ENCODE assay signal across 9 cellular contexts in the genomic region with DNA sequence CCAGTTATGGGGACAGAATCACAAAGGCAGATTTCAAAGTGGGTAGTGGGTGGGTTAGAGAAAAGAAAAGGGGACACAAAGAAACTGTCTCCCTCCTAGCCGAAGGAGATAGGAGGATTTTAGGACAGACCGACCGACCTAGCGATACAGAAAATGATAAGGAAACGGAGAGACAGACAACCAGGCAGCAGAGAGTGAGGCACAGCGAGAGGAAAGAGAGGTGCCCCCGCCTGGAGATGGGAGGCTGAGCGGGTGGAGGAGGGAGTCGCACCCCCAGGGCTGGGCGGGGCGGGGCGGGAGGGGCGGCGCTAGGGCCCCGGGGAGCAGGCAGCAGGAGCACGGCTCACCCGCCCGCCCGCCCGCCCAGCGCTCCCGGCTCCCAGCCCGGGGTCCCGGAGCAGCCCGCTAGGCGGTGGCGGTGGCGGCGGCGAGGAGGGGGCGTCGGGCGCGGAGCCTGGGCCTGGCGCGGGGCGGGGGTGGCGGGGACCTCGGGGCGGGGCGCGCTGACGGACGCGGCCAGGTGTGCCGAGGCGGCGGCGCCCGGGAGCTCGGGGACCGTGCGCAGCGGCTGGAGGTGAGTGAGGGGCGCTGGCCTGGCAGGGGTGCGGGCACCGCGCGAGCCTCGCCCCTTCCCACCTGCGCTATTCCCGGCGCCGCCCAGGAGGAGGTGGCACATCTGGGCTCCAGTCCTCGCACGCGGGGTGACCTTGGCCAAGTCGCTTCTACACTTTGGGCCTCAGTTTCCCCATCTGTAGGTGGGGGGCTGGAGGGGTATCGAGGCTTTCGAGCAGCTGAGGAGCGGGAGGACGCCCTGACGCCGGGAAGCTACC. TPM values are rescaled to one million over a fixed set of nuclear protein-coding genes. Genes with fewer than 3 reads are reported as not detected.
DNase-seq lines count a peak whose midpoint lies in the region; ATAC-seq and TF ChIP-seq lines count a peak whose summit lies in the region.
"Had no signal": no experiment of that assay in that cellular context is flagged by ENCODE, and none has a peak within 500 bp of the region (broad histone marks: within the 10 kb centered on the region; RNA-seq: fewer than 3 reads in every experiment).

No MANE protein-coding gene starts in this region.

- H3K36me3 ChIP-seq in lung (ENCODE audit: control insufficient read depth in 2 of 2, insufficient read depth in 2 of 2, low read length in 2 of 2) (no peaks in the 10 kb centered on the region), subcutaneous abdominal adipose tissue (ENCODE audit: control insufficient read depth in 5 of 5, insufficient read depth in 5 of 5, low read length in 5 of 5) (peaks cover 0 to under 1% (median 0%) of the 10 kb centered on the region in 5 donors)

- H3K4me3 ChIP-seq in coronary artery (peak overlapping the region; percentile 99), lung (peak overlapping the region; percentile 57), subcutaneous abdominal adipose tissue (ENCODE audit: low read depth in 1 of 5, low read length in 5 of 5) (peak overlapping the region; percentile 75 to 89 (median 81))

- peak; percentile 32 for ATAC-seq in HG02571 (IDR thresholded peaks at IDR 0.05; ENCODE audit: unreplicated experiment)
- ATAC-seq in lung (ENCODE audit: insufficient read depth, low FRiP score) = no peak
- no peak for ATAC-seq in GM18858 (IDR thresholded peaks at IDR 0.05; ENCODE audit: unreplicated experiment)

- H3K27ac ChIP-seq in coronary artery = peak overlapping the region; percentile 99 to 100
- peak overlapping the region; percentile 82 to 99 for H3K27ac ChIP-seq in lung (ENCODE audit: low read depth in 1 of 2, low read length in 1 of 2)
- peak overlapping the region; percentile 94 for H3K27ac ChIP-seq in subcutaneous abdominal adipose tissue (ENCODE audit: low read depth, low read length)

- DNase-seq in GM03348 (ENCODE audit: low spot score) = peak; percentile 90
- DNase-seq in T-helper 9 cell = peak; percentile 19
- no peak for DNase-seq in coronary artery (ENCODE audit: low spot score)
- DNase-seq in lung (ENCODE audit: low spot score) = no peak
- no peak for DNase-seq in GOT3 (lab: John Stamatoyannopoulos, UW)

- H3K27me3 ChIP-seq in lung (ENCODE audit: control insufficient read depth, insufficient read depth) (no peaks in the 10 kb centered on the region), subcutaneous abdominal adipose tissue (ENCODE audit: control insufficient read depth in 5 of 5, insufficient read depth in 4 of 5, low read length in 5 of 5) (no peaks in the 10 kb centered on the region)

- TF ChIP-seq CTCF in coronary artery (IDR thresholded peaks at IDR 0.05) (no peak), lung (IDR thresholded peaks at IDR 0.05; ENCODE audit: control extremely low read depth, extremely low read depth) (no peak)

- WGBS in lung, 2 donors = 4 to 12% methylated on average over 23 to 74 of the region's 74 CpGs

- H3K9me3 ChIP-seq in lung (ENCODE audit: control insufficient read depth in 2 of 2, insufficient read depth in 1 of 2, low read length in 1 of 2) = no peaks in the 10 kb centered on the region
- no peaks in the 10 kb centered on the region for H3K9me3 ChIP-seq in subcutaneous abdominal adipose tissue (ENCODE audit: control insufficient read depth in 5 of 5, low read length in 5 of 5)

- H3K9ac ChIP-seq in subcutaneous abdominal adipose tissue (ENCODE audit: low read length in 5 of 5) = peak overlapping the region; percentile 56 to 97 (median 95)

- H3K4me1 ChIP-seq in lung (ENCODE audit: control insufficient read depth in 2 of 2, insufficient read depth in 2 of 2, low read length in 2 of 2) = peaks cover 6 to 44% of the 10 kb centered on the region in 2 donors
- peaks cover 7 to 77% (median 65%) of the 10 kb centered on the region in 5 donors for H3K4me1 ChIP-seq in subcutaneous abdominal adipose tissue (ENCODE audit: control insufficient read depth in 5 of 5, insufficient read depth in 5 of 5, low read length in 5 of 5)

RNA-seq across cellular contexts. Expression of a gene that starts 15.9 kb away (rescaled TPM):
- total RNA-seq in lung = 100 to 1,000 TPM in 1 of 2 donors, 10 to 100 TPM in 1; 10.3 to 111 TPM
- 10 to 100 TPM; 41.0 to 43.8 TPM for polyA plus RNA-seq in lung
- total RNA-seq: T-helper 1 cell treated with Interleukin-12 subunit alpha and Interleukin-12 subunit beta and Interleukin-4 antibody, amounts not matched to agents 30 ng/mL and 1 ng/mL, for 36 hours had no signal

RNA-seq across cellular contexts. Expression of a gene that starts 36.5 kb away (rescaled TPM):
- 1 to 10 TPM in 1 of 2 donors, under 1 TPM in 1; 0.55 to 2.4 TPM for total RNA-seq in lung
- polyA plus RNA-seq in lung = under 1 TPM; 0.39 to 0.40 TPM
- total RNA-seq: T-helper 1 cell treated with Interleukin-12 subunit alpha and Interleukin-12 subunit beta and Interleukin-4 antibody, amounts not matched to agents 30 ng/mL and 1 ng/mL, for 36 hours had no signal

Comparison
In these comparisons a context has a peak if more than half of its experiments do, and no peak if none do; other contexts are left out.
1. DNase-seq: peak in GM03348 (single experiment) and T-helper 9 cell (single experiment); none in coronary artery (single experiment), lung (single experiment) and GOT3 (single experiment).
2. Peak in every context shown above with its lines, with median percentiles within 50 percentile points of each other: H3K27ac ChIP-seq and H3K4me3 ChIP-seq.